Comparison of ENCODE assay signal across 1 cellular context in genomic region chr7:64839910-64840309, GRCh38.
TF ChIP-seq lines count a peak whose summit lies in the region.

No MANE protein-coding gene starts in this region.

TF ChIP-seq in H1, 55 proteins besides CTCF, POLR2A, EP300 and RAD21:
- TF ChIP-seq ATF2 (IDR thresholded peaks at IDR 0.05; ENCODE audit: low read length) (no peak), MAX (IDR thresholded peaks at IDR 0.05) (no peak), MAFK (IDR thresholded peaks at IDR 0.05; ENCODE audit: low read depth, low read length) (peak; percentile 35; the same call in 1 of the 2 replicates), TEAD4 (IDR thresholded peaks at IDR 0.05; ENCODE audit: low read depth, low read length) (no peak), JUND (IDR thresholded peaks at IDR 0.05; ENCODE audit: low read length) (no peak), CTBP2 (IDR thresholded peaks at IDR 0.05; ENCODE audit: borderline replicate concordance, insufficient read depth, insufficient read length, low read length) (no peak)
